ENCODE assay signal across 8 cellular contexts in genomic region chr2:144414324-144414845, GRCh38.
DNase-seq lines count a peak whose midpoint lies in the region; ATAC-seq lines count a peak whose summit lies in the region.

No MANE protein-coding gene starts in this region.

- H3K4me1 Mint-ChIP-seq in activated CD4-positive, alpha-beta memory T cell treated with anti-CD3 and anti-CD28 coated beads for 36 hours (ENCODE audit: low read depth) = peaks cover 24% of the 10 kb centered on the region

- peaks cover 6% of the 10 kb centered on the region for H3K36me3 Mint-ChIP-seq in activated CD4-positive, alpha-beta memory T cell treated with anti-CD3 and anti-CD28 coated beads for 36 hours

- ATAC-seq in GM18499 (IDR thresholded peaks at IDR 0.05; ENCODE audit: insufficient read depth, unreplicated experiment) (peak; percentile 62), HG02798 (IDR thresholded peaks at IDR 0.05; ENCODE audit: poor library complexity, unreplicated experiment) (peak; percentile 60), GM18519 (IDR thresholded peaks at IDR 0.05; ENCODE audit: low FRiP score, unreplicated experiment) (no peak)

- peak overlapping the region; percentile 66 for H3K27ac Mint-ChIP-seq in activated CD4-positive, alpha-beta memory T cell treated with anti-CD3 and anti-CD28 coated beads for 36 hours

- H3K27me3 Mint-ChIP-seq in activated CD4-positive, alpha-beta memory T cell treated with anti-CD3 and anti-CD28 coated beads for 36 hours = no peaks in the 10 kb centered on the region

- H3K4me3 Mint-ChIP-seq in activated CD4-positive, alpha-beta memory T cell treated with anti-CD3 and anti-CD28 coated beads for 36 hours = no peak overlapping the region

- peak; percentile 40 for DNase-seq in activated CD4-positive, alpha-beta memory T cell treated with anti-CD3 and anti-CD28 coated beads for 36 hours
- DNase-seq in hepatic stellate cell (ENCODE audit: low spot score) (peak; percentile 20), NCI-H2171 treated with DMSO at 0.1 percent for 48 hours (lab: John Stamatoyannopoulos, UW) (no peak), OCI-M2 (lab: John Stamatoyannopoulos, UW; ENCODE audit: unreplicated experiment) (no peak), DMS 273 treated with DMSO at 0.1 percent for 48 hours (lab: John Stamatoyannopoulos, UW) (no peak)

- intact Hi-C loops in activated CD4-positive, alpha-beta memory T cell treated with anti-CD3 and anti-CD28 coated beads for 36 hours (cut with micrococcal nuclease) = loop anchor here (1.0 to 5.0 kb wide), 10 partner anchors 10 to 710 kb away; no protein-coding TSS in a partner anchor

- POLR2A ChIA-PET in activated CD4-positive, alpha-beta memory T cell treated with anti-CD3 and anti-CD28 coated beads for 36 hours (lab: Charles Lee) = interaction anchor here (0.9 to 1.4 kb wide), 3 partner anchors 32 to 96 kb away, joined by 3 to 4 read pairs (median 3); no protein-coding TSS in a partner anchor

- CTCF ChIA-PET in activated CD4-positive, alpha-beta memory T cell treated with anti-CD3 and anti-CD28 coated beads for 36 hours (lab: Charles Lee) = interaction anchor here (0.8 kb wide), 1 partner anchor 106 kb away, joined by 3 read pairs; no protein-coding TSS in a partner anchor

- H3K9me3 Mint-ChIP-seq in activated CD4-positive, alpha-beta memory T cell treated with anti-CD3 and anti-CD28 coated beads for 36 hours = no peaks in the 10 kb centered on the region

Comparison
In these comparisons a context has a peak if more than half of its experiments do, and no peak if none do; other contexts are left out.
1. DNase-seq: peak in activated CD4-positive, alpha-beta memory T cell treated with anti-CD3 and anti-CD28 coated beads for 36 hours (single experiment) and hepatic stellate cell (single experiment); none in NCI-H2171 treated with DMSO at 0.1 percent for 48 hours (single experiment), OCI-M2 (single experiment) and DMS 273 treated with DMSO at 0.1 percent for 48 hours (single experiment).